28 cellular contexts compared by ENCODE assay signal in the genomic region with DNA sequence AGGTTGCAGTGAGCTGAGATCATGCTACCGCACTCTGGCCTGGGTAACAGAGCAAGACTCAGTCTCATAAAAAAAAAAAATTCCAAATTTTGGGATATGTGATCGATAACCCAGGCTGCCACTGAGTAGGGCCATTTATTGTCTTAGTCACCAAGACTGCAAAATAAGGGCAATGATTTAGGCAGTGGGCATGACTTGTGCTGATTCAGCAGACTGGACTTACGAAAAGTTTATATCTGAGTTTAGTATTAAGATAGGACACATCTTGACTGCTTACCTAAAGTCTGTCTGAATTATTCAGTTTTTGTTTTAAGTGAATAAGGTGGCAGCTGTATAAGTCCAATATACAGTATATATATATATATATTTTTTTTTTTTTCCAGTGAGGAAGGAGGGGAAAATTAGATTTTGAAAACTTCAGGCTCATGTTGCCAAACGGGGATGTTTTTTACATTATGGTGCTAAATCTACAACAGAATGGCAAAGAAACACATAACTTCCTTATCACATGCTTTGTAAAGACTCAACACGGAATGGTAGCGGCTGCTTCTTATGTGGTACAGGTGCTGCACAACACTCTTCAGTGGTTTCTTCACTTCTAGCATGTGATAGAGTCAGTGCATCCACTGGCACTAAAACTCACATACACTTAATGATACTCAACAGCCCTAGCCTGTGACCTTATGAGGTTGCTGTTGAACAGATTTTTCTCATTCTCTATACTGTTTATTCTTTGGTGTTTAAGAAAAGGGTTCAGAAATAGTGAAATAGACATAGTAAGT. TPM values are rescaled to one million over a fixed set of nuclear protein-coding genes. Genes with fewer than 3 reads are reported as not detected.
DNase-seq lines count a peak whose midpoint lies in the region; ATAC-seq and TF ChIP-seq lines count a peak whose summit lies in the region.
"Had no signal": no experiment of that assay in that cellular context is flagged by ENCODE, and none has a peak within 500 bp of the region (broad histone marks: within the 10 kb centered on the region; RNA-seq: fewer than 3 reads in every experiment).

No MANE protein-coding gene starts in this region.

- ATAC-seq in T-cell (replicated peaks in 1 of 4): peak; percentile 82 to 90 (median 86)
- peak; percentile 74 for ATAC-seq in central memory CD8-positive, alpha-beta T cell (replicated peaks; ENCODE audit: extremely low read depth, poor library complexity, severe bottlenecking)

- no peaks in the 10 kb centered on the region for H3K27me3 Mint-ChIP-seq in activated CD4-positive, alpha-beta T cell treated with anti-CD3 and anti-CD28 coated beads, Interleukin-2, amount 10 ng/mL, durations not matched to agents 24 days and 14 days
- H3K27me3 Mint-ChIP-seq in T-cell: no peaks in the 10 kb centered on the region
- H3K27me3 Mint-ChIP-seq in central memory CD8-positive, alpha-beta T cell: no peaks in the 10 kb centered on the region

- H3K4me1 Mint-ChIP-seq in activated CD4-positive, alpha-beta T cell treated with anti-CD3 and anti-CD28 coated beads, Interleukin-2, amount 10 ng/mL, durations not matched to agents 24 days and 14 days: peaks cover 33% of the 10 kb centered on the region
- H3K4me1 Mint-ChIP-seq in T-cell: peaks cover 37 to 45% (median 43%) of the 10 kb centered on the region in 3 donors
- peaks cover 44% of the 10 kb centered on the region for H3K4me1 Mint-ChIP-seq in central memory CD8-positive, alpha-beta T cell

- 86 to 90% methylated on average over 6 of the region's 6 CpGs for WGBS in lower leg skin, 2 donors

- TF ChIP-seq POLR2A in lower leg skin (IDR thresholded peaks at IDR 0.05): no peak

- H3K36me3 Mint-ChIP-seq in activated CD4-positive, alpha-beta T cell treated with anti-CD3 and anti-CD28 coated beads, Interleukin-2, amount 10 ng/mL, durations not matched to agents 24 days and 14 days (ENCODE audit: low read depth): no peaks in the 10 kb centered on the region
- no peaks in the 10 kb centered on the region for H3K36me3 Mint-ChIP-seq in T-cell
- peaks cover 7% of the 10 kb centered on the region for H3K36me3 Mint-ChIP-seq in central memory CD8-positive, alpha-beta T cell (ENCODE audit: insufficient read depth)

- no peak overlapping the region for H3K4me3 ChIP-seq in lower leg skin (ENCODE audit: low read depth, poor library complexity, severe bottlenecking)
- H3K4me3 ChIP-seq: lung, Peyer's patch, SJCRH30 had no signal

- peak; percentile 70 for DNase-seq in activated CD4-positive, alpha-beta T cell treated with anti-CD3 and anti-CD28 coated beads, Interleukin-2, amount 10 ng/mL, durations not matched to agents 24 days and 14 days
- no peak for DNase-seq in activated CD4-positive, alpha-beta T cell treated with anti-CD3 and anti-CD28 coated beads for 4 hours
- DNase-seq in CD1c-positive myeloid dendritic cell (ENCODE audit: extremely low spot score) (peak; percentile 8), T-cell (peak in 28 of 34 experiments; percentile 16 to 62 (median 38)), RKO (ENCODE audit: low spot score) (no peak), lower leg skin (ENCODE audit: low spot score in 2 of 2) (no peak), retina (no peak)
- DNase-seq in central memory CD8-positive, alpha-beta T cell (ENCODE audit: low spot score in 2 of 2): peak in 1 of 2 donors; percentile 53
- DNase-seq: activated CD4-positive, alpha-beta T cell treated with anti-CD3 and anti-CD28 coated beads for 1 hour; activated effector memory CD4-positive, alpha-beta T cell treated with anti-CD3 and anti-CD28 coated beads, Interleukin-2, amount 50 U/mL, for 16 hours; AML-193; COR-L47; DMS79; glutamatergic neuron; GOT3; NCI-H1694; NCI-H510A treated with DMSO at 0.1 percent for 48 hours; Peyer's patch; SJCRH30; stimulated activated CD4-positive, alpha-beta T cell treated with anti-CD3 and anti-CD28 coated beads, Interleukin-15, amount 100 ng/mL, for 24 hours; substantia nigra had no signal

- no peaks in the 10 kb centered on the region for H3K9me3 Mint-ChIP-seq in activated CD4-positive, alpha-beta T cell treated with anti-CD3 and anti-CD28 coated beads, Interleukin-2, amount 10 ng/mL, durations not matched to agents 24 days and 14 days
- no peaks in the 10 kb centered on the region for H3K9me3 Mint-ChIP-seq in T-cell
- H3K9me3 Mint-ChIP-seq in central memory CD8-positive, alpha-beta T cell: no peaks in the 10 kb centered on the region

- no peak overlapping the region for H3K4me3 Mint-ChIP-seq in activated CD4-positive, alpha-beta T cell treated with anti-CD3 and anti-CD28 coated beads, Interleukin-2, amount 10 ng/mL, durations not matched to agents 24 days and 14 days
- no peak overlapping the region for H3K4me3 Mint-ChIP-seq in T-cell
- peak overlapping the region; percentile 54 for H3K4me3 Mint-ChIP-seq in central memory CD8-positive, alpha-beta T cell

- CTCF ChIA-PET in T-cell (lab: Charles Lee): no interaction called here

- intact Hi-C loops in activated CD4-positive, alpha-beta T cell treated with anti-CD3 and anti-CD28 coated beads, Interleukin-2, amount 10 ng/mL, durations not matched to agents 24 days and 14 days (cut with micrococcal nuclease): no loop called here
- intact Hi-C loops in lower leg skin (cut with DNase I; ENCODE audit: low total_unique reads): no loop called here

- POLR2A ChIA-PET in T-cell (lab: Charles Lee): interaction anchor here in 1 of 2 donors (0.7 kb wide), 1 partner anchor 240 kb away, joined by 5 read pairs; no protein-coding TSS in a partner anchor

- no peak for TF ChIP-seq CTCF in lower leg skin (IDR thresholded peaks at IDR 0.05)

- no peak overlapping the region for H3K27ac Mint-ChIP-seq in activated CD4-positive, alpha-beta T cell treated with anti-CD3 and anti-CD28 coated beads, Interleukin-2, amount 10 ng/mL, durations not matched to agents 24 days and 14 days
- peak overlapping the region; percentile 72 to 76 for H3K27ac Mint-ChIP-seq in T-cell
- H3K27ac Mint-ChIP-seq in central memory CD8-positive, alpha-beta T cell (ENCODE audit: low read depth): no peak overlapping the region
- H3K27ac Mint-ChIP-seq: progenitor cell of endocrine pancreas had no signal

RNA-seq across cellular contexts. Expression of a gene that starts 6.5 kb away (rescaled TPM):
- not detected in 2 replicates for total RNA-seq in activated CD4-positive, alpha-beta T cell treated with anti-CD3 and anti-CD28 coated beads, Interleukin-2, amount 10 ng/mL, durations not matched to agents 24 days and 14 days
- not detected for total RNA-seq in T-cell
- not detected for total RNA-seq in lower leg skin
- total RNA-seq: A172, dermis microvascular lymphatic vessel endothelial cell, kidney epithelial cell, LHCN-M2, lung, Peyer's patch, progenitor cell of endocrine pancreas, SJCRH30, ureter had no signal

RNA-seq across cellular contexts. Expression of a gene that starts 7.4 kb away (rescaled TPM):
- total RNA-seq in activated CD4-positive, alpha-beta T cell treated with anti-CD3 and anti-CD28 coated beads, Interleukin-2, amount 10 ng/mL, durations not matched to agents 24 days and 14 days: 51.7 and 53.9 TPM in 2 replicates
- total RNA-seq in T-cell (10 to 100 TPM; 32.1 to 43.8 (median 39.0) TPM), lower leg skin (under 1 TPM in 2 of 4 donors, not detected in 2; 0.19 to 0.25 TPM)
- total RNA-seq: A172, dermis microvascular lymphatic vessel endothelial cell, kidney epithelial cell, LHCN-M2, progenitor cell of endocrine pancreas, SJCRH30, ureter had no signal

Comparison
In these comparisons a context has a peak if more than half of its experiments do, and no peak if none do; other contexts are left out.
1. DNase-seq: peak in activated CD4-positive, alpha-beta T cell treated with anti-CD3 and anti-CD28 coated beads, Interleukin-2, amount 10 ng/mL, durations not matched to agents 24 days and 14 days (single experiment), CD1c-positive myeloid dendritic cell (single experiment) and T-cell (28 of 34); none in activated CD4-positive, alpha-beta T cell treated with anti-CD3 and anti-CD28 coated beads for 4 hours (0 of 2), RKO (single experiment), lower leg skin (0 of 2) and retina (single experiment).
2. H3K27ac Mint-ChIP-seq: peak in T-cell (2 of 2); none in activated CD4-positive, alpha-beta T cell treated with anti-CD3 and anti-CD28 coated beads, Interleukin-2, amount 10 ng/mL, durations not matched to agents 24 days and 14 days (single experiment) and central memory CD8-positive, alpha-beta T cell (single experiment).
3. RNA of a gene that starts 7.4 kb away (total RNA-seq): 51.7 to 53.9 TPM in activated CD4-positive, alpha-beta T cell treated with anti-CD3 and anti-CD28 coated beads, Interleukin-2, amount 10 ng/mL, durations not matched to agents 24 days and 14 days and 32.1 to 43.8 TPM in T-cell; 0.19 to 0.25 TPM in lower leg skin; every median in the first group is over 10 times any median in the second.